17 cellular contexts compared by ENCODE assay signal in genomic region chr4:166014411-166014810, GRCh38.
DNase-seq lines count a peak whose midpoint lies in the region; ATAC-seq, FAIRE-seq and TF ChIP-seq lines count a peak whose summit lies in the region.
"Had no signal": no experiment of that assay in that cellular context is flagged by ENCODE, and none has a peak within 500 bp of the region (broad histone marks: within the 10 kb centered on the region; RNA-seq: fewer than 3 reads in every experiment).

No MANE protein-coding gene starts in this region.

- ATAC-seq in RWPE2 (ENCODE audit: low read depth) (peak; percentile 84), foreskin keratinocyte (peak; percentile 87), HG02852 (IDR thresholded peaks at IDR 0.05; ENCODE audit: unreplicated experiment) (no peak), HG03442 (IDR thresholded peaks at IDR 0.05; ENCODE audit: unreplicated experiment) (no peak), HG02938 (IDR thresholded peaks at IDR 0.05; ENCODE audit: unreplicated experiment) (no peak)
- ATAC-seq: Right ventricle myocardium inferior had no signal

- H3K36me3 ChIP-seq in RWPE2 (ENCODE audit: low read depth) (no peaks in the 10 kb centered on the region), small intestine (ENCODE audit: control insufficient read depth in 2 of 2, insufficient read depth in 2 of 2, low read length in 2 of 2) (no peaks in the 10 kb centered on the region)

- DNase-seq in LoVo (ENCODE audit: low spot score) (peak; percentile 69), RWPE2 (ENCODE audit: low spot score) (no peak), foreskin keratinocyte (peak; percentile 80 to 89), small intestine (peak; percentile 99)
- DNase-seq: CD4-positive, CD25-positive, alpha-beta regulatory T cell; H7; NCI-H1105 treated with DMSO at 0.1 percent for 48 hours; NCI-H187 treated with DMSO at 0.1 percent for 48 hours; NCI-H2171; NCI-H446 treated with DMSO at 0.1 percent for 48 hours had no signal

- H3K9me3 ChIP-seq in RWPE2 (ENCODE audit: severe bottlenecking) (no peaks in the 10 kb centered on the region), small intestine (ENCODE audit: control insufficient read depth, low read depth) (no peaks in the 10 kb centered on the region)

- TF ChIP-seq CTCF in RWPE2 (IDR thresholded peaks at IDR 0.05; ENCODE audit: poor library complexity, severe bottlenecking) (no peak), foreskin keratinocyte (conservative IDR thresholded peaks at IDR 0.05) (no peak)

- H3K27me3 ChIP-seq in RWPE2 (ENCODE audit: insufficient read depth, poor library complexity, severe bottlenecking) = no peaks in the 10 kb centered on the region
- H3K27me3 ChIP-seq in foreskin keratinocyte = no peaks in the 10 kb centered on the region
- H3K27me3 ChIP-seq in small intestine (ENCODE audit: control insufficient read depth in 2 of 2, insufficient read depth in 2 of 2, low read length in 2 of 2) = no peaks in the 10 kb centered on the region

- WGBS in small intestine, 3 donors = 29 to 65% (median 35%) methylated on average over 6 of the region's 6 CpGs

- H3K4me1 ChIP-seq in RWPE2 (ENCODE audit: insufficient read depth, poor library complexity, severe bottlenecking) (peaks cover 36% of the 10 kb centered on the region), foreskin keratinocyte (peaks cover 31% of the 10 kb centered on the region), small intestine (ENCODE audit: control insufficient read depth in 2 of 2, insufficient read depth in 1 of 2, low read depth in 1 of 2, low read length in 1 of 2) (no peaks in the 10 kb centered on the region)

- peak; percentile 76 for FAIRE-seq in small intestine (lab: Jason Lieb, UNC)

- H3K4me3 ChIP-seq in RWPE2 (ENCODE audit: severe bottlenecking) (no peak overlapping the region), small intestine (ENCODE audit: low read depth in 1 of 2, low read length in 2 of 2) (no peak overlapping the region)
- H3K4me3 ChIP-seq: SK-N-MC had no signal

- H3K27ac ChIP-seq in RWPE2 (ENCODE audit: poor library complexity, severe bottlenecking) = peak overlapping the region; percentile 89
- H3K27ac ChIP-seq in foreskin keratinocyte = peak overlapping the region; percentile 52
- H3K27ac ChIP-seq in small intestine (ENCODE audit: low read depth in 1 of 2, low read length in 1 of 2) = peak overlapping the region in 1 of 2 donors; percentile 48
- H3K27ac ChIP-seq: HL-60, KMS-11, SK-N-MC had no signal

Comparison
In these comparisons a context has a peak if more than half of its experiments do, and no peak if none do; other contexts are left out.
1. ATAC-seq: peak in RWPE2 (single experiment) and foreskin keratinocyte (single experiment); none in HG02852 (single experiment), HG03442 (single experiment) and HG02938 (single experiment).